Comparison of ENCODE assay signal across 12 cellular contexts in the genomic region with DNA sequence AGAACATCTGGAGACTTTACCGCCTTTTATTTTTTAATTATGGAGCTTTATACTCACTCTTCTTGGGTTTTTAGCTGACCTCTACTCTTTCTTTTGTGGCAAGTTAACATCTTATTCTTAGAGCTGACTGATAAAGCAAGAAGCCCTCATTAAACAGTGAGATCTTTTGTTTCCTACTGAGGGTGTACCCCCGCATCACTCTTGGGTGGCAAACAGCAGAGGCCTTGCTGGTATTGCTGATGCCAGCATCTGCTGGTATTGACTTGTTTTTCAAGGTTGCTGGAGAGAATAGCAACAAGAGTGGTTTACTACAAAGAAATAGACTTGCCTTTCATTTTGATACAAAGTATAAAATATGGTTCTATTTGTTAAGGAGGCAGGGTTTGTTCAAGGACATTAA.
DNase-seq lines count a peak whose midpoint lies in the region; ATAC-seq and TF ChIP-seq lines count a peak whose summit lies in the region.
"Had no signal": no experiment of that assay in that cellular context is flagged by ENCODE, and none has a peak within 500 bp of the region (broad histone marks: within the 10 kb centered on the region; RNA-seq: fewer than 3 reads in every experiment).

No MANE protein-coding gene starts in this region.

- H3K9me3 ChIP-seq in right cardiac atrium (ENCODE audit: control insufficient read depth, low read length): no peaks in the 10 kb centered on the region
- no peaks in the 10 kb centered on the region for H3K9me3 ChIP-seq in adipocyte (ENCODE audit: control insufficient read depth, low read length)
- H3K9me3 ChIP-seq in uterus: no peaks in the 10 kb centered on the region

- TF ChIP-seq POLR2A in uterus (IDR thresholded peaks at IDR 0.05): no peak

- intact Hi-C loops in right cardiac atrium (cut with DNase I) (no loop called here), left cardiac atrium (cut with DNase I) (no loop called here), uterus (cut with DNase I; ENCODE audit: low total_unique reads) (no loop called here)

- no peaks in the 10 kb centered on the region for H3K27me3 ChIP-seq in right cardiac atrium (ENCODE audit: control insufficient read depth, insufficient read depth)
- H3K27me3 ChIP-seq in adipocyte (replicated peaks; ENCODE audit: control insufficient read depth, insufficient read depth, low read length): no peaks in the 10 kb centered on the region
- no peaks in the 10 kb centered on the region for H3K27me3 ChIP-seq in uterus

- peak overlapping the region; percentile 5 for H3K4me3 Mint-ChIP-seq in natural killer cell treated with Interleukin-12 subunit alpha and Interleukin-12 subunit beta and Interleukin-15 and Interleukin-18, amount 100 ng/mL, for 72 hours

- DNase-seq in right cardiac atrium: no peak
- no peak for DNase-seq in left cardiac atrium
- no peak for DNase-seq in adipocyte (ENCODE audit: low read depth)
- no peak for DNase-seq in natural killer cell treated with Interleukin-12 subunit alpha and Interleukin-12 subunit beta and Interleukin-15 and Interleukin-18, amount 100 ng/mL, for 72 hours (ENCODE audit: low spot score)
- DNase-seq in uterus: no peak
- no peak for DNase-seq in NCI-H345 treated with DMSO at 0.1 percent for 48 hours (lab: John Stamatoyannopoulos, UW; ENCODE audit: unreplicated experiment)
- no peak for DNase-seq in GM19238 (ENCODE audit: insufficient read length, low spot score)
- DNase-seq in NCI-H524 treated with DMSO at 0.1 percent for 48 hours (lab: John Stamatoyannopoulos, UW): no peak
- DNase-seq: effector memory CD8-positive, alpha-beta T cell; NCI-H1417 treated with DMSO at 0.1 percent for 48 hours; occipital lobe; T1000 had no signal

- peak overlapping the region; percentile 82 for H3K27ac ChIP-seq in right cardiac atrium (ENCODE audit: low read length)
- peak overlapping the region; percentile 90 to 99 for H3K27ac ChIP-seq in uterus

- H3K9ac ChIP-seq in adipocyte (ENCODE audit: low read length): peak overlapping the region; percentile 86

- no peak for TF ChIP-seq CTCF in uterus (IDR thresholded peaks at IDR 0.05)

- H3K4me1 ChIP-seq in right cardiac atrium (ENCODE audit: control insufficient read depth, insufficient read depth, low read length) (peaks cover 15% of the 10 kb centered on the region), adipocyte (ENCODE audit: control insufficient read depth, insufficient read depth, low read length) (peaks cover 99% of the 10 kb centered on the region), uterus (peaks cover 0 to 13% of the 10 kb centered on the region in 2 donors)

- peak overlapping the region; percentile 90 to 92 for H3K27ac Mint-ChIP-seq in natural killer cell treated with Interleukin-12 subunit alpha and Interleukin-12 subunit beta and Interleukin-15 and Interleukin-18, amount 100 ng/mL, for 72 hours

- H3K27me3 Mint-ChIP-seq in natural killer cell treated with Interleukin-12 subunit alpha and Interleukin-12 subunit beta and Interleukin-15 and Interleukin-18, amount 100 ng/mL, for 72 hours: no peaks in the 10 kb centered on the region
- H3K27me3 Mint-ChIP-seq: effector memory CD8-positive, alpha-beta T cell had no signal

- no peak overlapping the region for H3K4me3 ChIP-seq in right cardiac atrium (ENCODE audit: low read length)
- H3K4me3 ChIP-seq in adipocyte (ENCODE audit: low read length): peak overlapping the region; percentile 99
- H3K4me3 ChIP-seq in uterus: peak overlapping the region in 1 of 2 donors; percentile 66

- H3K36me3 ChIP-seq in adipocyte (ENCODE audit: control insufficient read depth, insufficient read depth, low read length, severe bottlenecking) (peaks cover 88% of the 10 kb centered on the region), uterus (no peaks in the 10 kb centered on the region)

- peaks cover 67 to 79% of the 10 kb centered on the region in 2 donors for H3K4me1 Mint-ChIP-seq in natural killer cell treated with Interleukin-12 subunit alpha and Interleukin-12 subunit beta and Interleukin-15 and Interleukin-18, amount 100 ng/mL, for 72 hours (ENCODE audit: low read depth in 2 of 2)

- H3K36me3 Mint-ChIP-seq in natural killer cell treated with Interleukin-12 subunit alpha and Interleukin-12 subunit beta and Interleukin-15 and Interleukin-18, amount 100 ng/mL, for 72 hours: peaks cover 54% of the 10 kb centered on the region

- H3K9me3 Mint-ChIP-seq in natural killer cell treated with Interleukin-12 subunit alpha and Interleukin-12 subunit beta and Interleukin-15 and Interleukin-18, amount 100 ng/mL, for 72 hours: no peaks in the 10 kb centered on the region
- H3K9me3 Mint-ChIP-seq: effector memory CD8-positive, alpha-beta T cell had no signal

- ATAC-seq in right cardiac atrium: no peak
- ATAC-seq in left cardiac atrium: no peak
- ATAC-seq in natural killer cell treated with Interleukin-12 subunit alpha and Interleukin-12 subunit beta and Interleukin-15 and Interleukin-18, amount 100 ng/mL, for 72 hours: no peak
- ATAC-seq: effector memory CD8-positive, alpha-beta T cell had no signal

- WGBS in right cardiac atrium: 85% methylated on average over 2 of the region's 2 CpGs
